ENCODE assay signal across 12 cellular contexts in the genomic region with DNA sequence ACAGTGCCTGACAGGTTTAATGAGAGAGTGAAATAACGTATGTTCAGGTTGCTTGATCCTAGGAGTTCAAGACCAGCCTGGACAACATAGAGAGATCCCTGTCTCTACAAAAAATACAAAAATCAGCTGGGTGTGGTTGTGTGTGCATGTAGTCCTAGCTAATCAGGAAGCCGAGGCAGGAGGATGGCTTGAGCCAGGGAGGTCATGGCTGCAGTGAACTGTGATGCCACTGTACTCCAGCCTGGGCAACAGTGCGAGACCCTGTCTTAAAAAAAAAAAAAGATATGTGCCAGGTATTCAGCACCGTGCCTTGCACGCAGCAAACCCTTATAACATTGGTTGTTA. TPM values are rescaled to one million over a fixed set of nuclear protein-coding genes. Genes with fewer than 3 reads are reported as not detected.
DNase-seq lines count a peak whose midpoint lies in the region; ATAC-seq and TF ChIP-seq lines count a peak whose summit lies in the region.
"Had no signal": no experiment of that assay in that cellular context is flagged by ENCODE, and none has a peak within 500 bp of the region (broad histone marks: within the 10 kb centered on the region; RNA-seq: fewer than 3 reads in every experiment).

No MANE protein-coding gene starts in this region.

- H3K79me2 ChIP-seq in PC-9 (ENCODE audit: low read depth), result peaks cover 8% of the 10 kb centered on the region; the same call in 1 of the 2 replicates
- H3K79me2 ChIP-seq in hepatocyte, result no peaks in the 10 kb centered on the region

- H3K9me3 ChIP-seq in PC-9 (ENCODE audit: insufficient read depth, low read depth) (no peaks in the 10 kb centered on the region), hepatocyte (ENCODE audit: low read depth) (no peaks in the 10 kb centered on the region), sigmoid colon (no peaks in the 10 kb centered on the region)

- no TSS peak for BruUV-seq in PC-9 (replicated peaks; lab: Mats Ljungman, UMichigan)

- peak overlapping the region; percentile 94 for H3K27ac ChIP-seq in PC-9
- H3K27ac ChIP-seq in hepatocyte, result peak overlapping the region; percentile 94
- peak overlapping the region in 3 of 4 donors; percentile 50 to 74 (median 60) for H3K27ac ChIP-seq in sigmoid colon

- H3K36me3 ChIP-seq in PC-9 (ENCODE audit: low read depth) (no peaks in the 10 kb centered on the region), hepatocyte (replicated peaks; ENCODE audit: insufficient read depth, low read depth) (no peaks in the 10 kb centered on the region), sigmoid colon (no peaks in the 10 kb centered on the region)

- H3K4me1 ChIP-seq in PC-9 (replicated peaks; ENCODE audit: insufficient read depth), result peaks cover 60% of the 10 kb centered on the region
- H3K4me1 ChIP-seq in hepatocyte (ENCODE audit: insufficient read depth), result peaks cover 8% of the 10 kb centered on the region
- H3K4me1 ChIP-seq in sigmoid colon, result peaks cover 0 to 11% (median 9%) of the 10 kb centered on the region in 4 donors

- TF ChIP-seq CTCF in PC-9 (conservative IDR thresholded peaks at IDR 0.05) (no peak), hepatocyte (IDR thresholded peaks at IDR 0.05; ENCODE audit: poor library complexity) (no peak), sigmoid colon (IDR thresholded peaks at IDR 0.05) (no peak)

- intact Hi-C loops in PC-9 (cut with micrococcal nuclease; ENCODE audit: unreplicated experiment) (no loop called here), sigmoid colon (cut with DNase I) (no loop called here)

- ATAC-seq in GM21529 (IDR thresholded peaks at IDR 0.05; ENCODE audit: unreplicated experiment) (no peak), GM18873 (IDR thresholded peaks at IDR 0.05; ENCODE audit: low FRiP score, unreplicated experiment) (no peak)

- H2AFZ ChIP-seq in PC-9 (no peak overlapping the region), hepatocyte (no peak overlapping the region)

- H3K27me3 ChIP-seq in PC-9 (ENCODE audit: insufficient read depth, low read depth) (no peaks in the 10 kb centered on the region), hepatocyte (no peaks in the 10 kb centered on the region), sigmoid colon (no peaks in the 10 kb centered on the region)

- in situ Hi-C loops in Caki2 (cut with HindIII; ENCODE audit: low pct_unique_long_range_greater_than_20kb, low sequenced_read_pairs), result loop anchor here (10.0 kb wide), 1 partner anchor 181 kb away; no protein-coding TSS in a partner anchor

- no peaks in the 10 kb centered on the region for H4K20me1 ChIP-seq in PC-9 (ENCODE audit: insufficient read depth)
- no peaks in the 10 kb centered on the region for H4K20me1 ChIP-seq in hepatocyte (ENCODE audit: insufficient read depth, poor library complexity, severe bottlenecking)

- CTCF ChIA-PET in PC-9 (lab: Charles Lee), result interaction anchor here (0.6 kb wide), 2 partner anchors 15 to 161 kb away, joined by 3 read pairs; no protein-coding TSS in a partner anchor

- 92% methylated on average over 5 of the region's 5 CpGs for WGBS in hepatocyte (ENCODE audit: low lambda C conversion rate, missing lambda C conversion rate)
- 90 to 93% methylated on average over 5 of the region's 5 CpGs for WGBS in sigmoid colon, 2 donors

- POLR2A ChIA-PET in PC-9 (lab: Charles Lee; ENCODE audit: unreplicated experiment), result interaction anchor here (0.6 kb wide), 3 partner anchors 57 to 502 kb away, joined by 3 to 21 read pairs (median 16); no protein-coding TSS in a partner anchor

- H3F3A ChIP-seq in PC-9 (ENCODE audit: insufficient read depth, low read depth), result peaks cover 49% of the 10 kb centered on the region

- no peak for TF ChIP-seq EP300 in sigmoid colon (IDR thresholded peaks at IDR 0.05)

- no peak for TF ChIP-seq POLR2A in sigmoid colon (IDR thresholded peaks at IDR 0.05)

- H3K4me2 ChIP-seq in PC-9 (peak overlapping the region; percentile 59), hepatocyte (no peak overlapping the region)

- H3K9me2 ChIP-seq in PC-9 (ENCODE audit: insufficient read depth) (no peaks in the 10 kb centered on the region), hepatocyte (replicated peaks; ENCODE audit: insufficient read depth) (no peaks in the 10 kb centered on the region)

- DNase-seq in Caki2 (ENCODE audit: low read depth) (peak; percentile 35), PC-9 (no peak), hepatocyte (ENCODE audit: low spot score) (no peak), sigmoid colon (peak; percentile 7), AG08395 (ENCODE audit: low spot score) (no peak)
- DNase-seq: activated naive CD8-positive, alpha-beta T cell treated with anti-CD3 and anti-CD28 coated beads, Interleukin-2, amount 10 ng/mL, durations not matched to agents 7 days and 5 days; CD4-positive, CD25-positive, alpha-beta regulatory T cell; NCI-H187 treated with DMSO at 0.1 percent for 48 hours; NCI-H526 treated with DMSO at 0.1 percent for 48 hours had no signal

- H3K4me3 ChIP-seq in PC-9, result no peak overlapping the region
- no peak overlapping the region for H3K4me3 ChIP-seq in hepatocyte
- H3K4me3 ChIP-seq in sigmoid colon, result no peak overlapping the region

RNA-seq across cellular contexts. Expression of gene SPRY4, which starts 38.8 kb away (rescaled TPM):
- total RNA-seq in Caki2 (2014; rRNA removed; shearing (Covaris generic); ENCODE audit: low replicate concordance), result 0.09 and 0.20 TPM in 2 replicates
- total RNA-seq in PC-9 (2021) (6.9 and 11.0 TPM in 2 replicates), hepatocyte (6.1 and 7.2 TPM in 2 replicates), sigmoid colon (10 to 100 TPM in 3 of 4 donors, 1 to 10 TPM in 1; 8.6 to 15.7 (median 12.4) TPM)
- polyA plus RNA-seq in hepatocyte (4.3 and 8.5 TPM in 2 replicates), sigmoid colon (1 to 10 TPM; 1.8 to 5.1 (median 3.5) TPM)
- total RNA-seq: mononuclear cell had no signal
- polyA plus RNA-seq: CD4-positive, CD25-positive, alpha-beta regulatory T cell had no signal

Comparison
In these comparisons a context has a peak if more than half of its experiments do, and no peak if none do; other contexts are left out.
1. DNase-seq: peak in Caki2 (single experiment) and sigmoid colon (single experiment); none in PC-9 (0 of 2), hepatocyte (single experiment) and AG08395 (single experiment).
2. Peak in every context shown above with its lines, with median percentiles within 50 percentile points of each other: H3K27ac ChIP-seq.